8 cellular contexts compared by ENCODE assay signal in the genomic region with DNA sequence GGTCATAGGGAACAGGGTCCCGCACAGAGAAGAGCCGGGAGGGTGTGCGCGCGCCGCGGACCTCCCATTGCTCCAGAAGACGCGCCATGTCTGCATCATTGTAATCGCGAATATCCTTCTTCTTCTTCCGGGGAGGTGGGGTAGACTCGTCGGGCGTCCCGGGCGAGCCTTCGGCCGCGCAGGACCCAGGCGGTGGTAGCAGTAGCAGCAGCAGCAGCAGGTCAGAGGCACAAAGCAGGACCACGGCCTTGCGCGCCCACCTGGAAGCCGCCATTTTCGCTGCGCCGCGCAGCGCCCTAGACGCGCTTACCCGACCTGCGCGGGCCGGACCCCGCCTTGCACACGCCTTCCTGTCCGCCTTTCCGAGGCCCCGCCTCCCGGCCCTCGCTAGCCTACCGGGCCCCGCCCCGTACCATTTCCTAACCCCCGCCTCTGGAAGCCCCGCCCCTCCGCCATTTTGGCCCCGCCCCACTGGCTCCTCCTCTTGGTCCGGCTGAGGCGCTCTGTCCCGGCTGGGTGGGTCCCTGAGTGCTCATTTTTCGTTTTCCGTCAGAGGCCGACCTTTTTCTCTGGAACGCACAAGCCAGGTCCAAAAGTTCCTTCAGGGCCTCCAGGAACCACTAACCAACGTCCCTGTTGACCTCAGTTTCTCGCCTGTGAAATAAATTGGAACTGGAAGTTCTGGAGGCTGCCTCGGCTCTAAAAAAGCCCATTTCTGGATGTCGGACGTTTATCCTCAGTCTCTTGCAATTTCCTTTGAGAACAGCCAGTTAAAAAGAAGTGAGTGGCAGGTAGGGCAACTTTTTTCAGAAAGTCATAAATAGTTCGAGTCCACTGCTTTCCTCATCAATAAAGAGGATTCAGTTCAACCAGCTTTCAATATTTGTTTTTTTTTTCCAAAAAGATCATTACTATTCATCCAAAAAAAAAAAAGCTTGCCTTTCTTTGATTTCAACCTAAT. TPM values are rescaled to one million over a fixed set of nuclear protein-coding genes. Genes with fewer than 3 reads are reported as not detected.
DNase-seq lines count a peak whose midpoint lies in the region; ATAC-seq and TF ChIP-seq lines count a peak whose summit lies in the region.

A gene (minus strand): TSS at position 302 of the 961 bp plus-strand sequence. CDS start 28 bp downstream, at position 274.

- peak within 1 kb of the TSS; percentile 95 for H2AFZ ChIP-seq in OCI-LY1 (ENCODE audit: low read length)

- H3K9me3 ChIP-seq in OCI-LY1 (ENCODE audit: low read length): no peaks in the 10 kb centered on the region

- TF ChIP-seq CTCF in OCI-LY1 (IDR thresholded peaks at IDR 0.05; ENCODE audit: low read length) (no peak), mesothelial cell of epicardium (IDR thresholded peaks at IDR 0.05; ENCODE audit: unreplicated experiment) (no peak)

- no peaks in the 10 kb centered on the region for H3K27me3 ChIP-seq in OCI-LY1 (ENCODE audit: insufficient read depth, low read length)

- DNase-seq in DMS 273 (lab: John Stamatoyannopoulos, UW; ENCODE audit: unreplicated experiment) (peak; percentile 96), HuH-7 (ENCODE audit: low spot score) (peak; percentile 92), mesothelial cell of epicardium (ENCODE audit: low spot score in 2 of 2, unreplicated experiment in 2 of 2) (peak; percentile 97 to 99)
- DNase-seq in activated CD8-positive, alpha-beta memory T cell treated with anti-CD3 and anti-CD28 coated beads, Interleukin-2, amount 50 U/mL, for 4 hours: peak; percentile 98
- peak; percentile 91 to 93 for DNase-seq in stimulated activated CD8-positive, alpha-beta memory T cell treated with anti-CD3 and anti-CD28 coated beads, Interleukin-15, amount 100 ng/mL, for 4 hours (ENCODE audit: low read depth in 2 of 2)

- H3K4me1 Mint-ChIP-seq in mesothelial cell of epicardium: peaks cover 30% of the 10 kb centered on the region

- peak; percentile 88 for ATAC-seq in GM21526 (IDR thresholded peaks at IDR 0.05; ENCODE audit: low FRiP score, unreplicated experiment)

- peaks cover 42% of the 10 kb centered on the region for H3K79me2 ChIP-seq in OCI-LY1 (ENCODE audit: insufficient read depth, low read length)

- H3K27ac Mint-ChIP-seq in mesothelial cell of epicardium: peak within 1 kb of the TSS; percentile 98

- peak within 1 kb of the TSS; percentile 98 for H3K4me3 ChIP-seq in OCI-LY1 (ENCODE audit: low read depth, low read length, poor library complexity, severe bottlenecking)

- no peaks in the 10 kb centered on the region for H3K36me3 Mint-ChIP-seq in mesothelial cell of epicardium

- peak within 1 kb of the TSS; percentile 88 for H3K4me3 Mint-ChIP-seq in mesothelial cell of epicardium

- peaks cover 59% of the 10 kb centered on the region for H3K4me1 ChIP-seq in OCI-LY1 (ENCODE audit: insufficient read depth, low read length, severe bottlenecking)

- no peaks in the 10 kb centered on the region for H3K27me3 Mint-ChIP-seq in mesothelial cell of epicardium (ENCODE audit: low read depth)

- H3K9ac ChIP-seq in OCI-LY1 (ENCODE audit: low read length): peak within 1 kb of the TSS; percentile 97

- no peaks in the 10 kb centered on the region for H3K9me2 ChIP-seq in OCI-LY1 (ENCODE audit: low read depth, low read length)

- H4K20me1 ChIP-seq in OCI-LY1 (ENCODE audit: insufficient read depth, low read length): no peaks in the 10 kb centered on the region

- H3K9me3 Mint-ChIP-seq in mesothelial cell of epicardium: no peaks in the 10 kb centered on the region

- in situ Hi-C loops in endometrial microvascular endothelial cells (cut with HindIII; ENCODE audit: inconsistent ontology term, low pct_unique_long_range_greater_than_20kb, low sequenced_read_pairs): no loop called here

- no peaks in the 10 kb centered on the region for H3F3A ChIP-seq in OCI-LY1 (ENCODE audit: insufficient read depth, low read length)

- peaks cover 9% of the 10 kb centered on the region; the same call in 1 of the 2 replicates for H3K36me3 ChIP-seq in OCI-LY1 (ENCODE audit: insufficient read depth, low read length)

- H3K27ac ChIP-seq in OCI-LY1 (ENCODE audit: low read depth, low read length, poor library complexity, severe bottlenecking): peak within 1 kb of the TSS; percentile 38

- H3K4me2 ChIP-seq in OCI-LY1 (ENCODE audit: low read length): peak within 1 kb of the TSS; percentile 98

RNA-seq across cellular contexts. Expression of the gene that starts here (rescaled TPM):
- total RNA-seq in endometrial microvascular endothelial cells (ENCODE audit: inconsistent ontology term): 20.9 TPM
- 33.6 to 35.2 TPM (median 34.9 TPM) in 3 replicates for total RNA-seq in mesothelial cell of epicardium

Comparison
In these comparisons a context has a peak if more than half of its experiments do, and no peak if none do; other contexts are left out.
1. Peak in every context shown above with its lines: DNase-seq, ATAC-seq, H3K4me3 ChIP-seq and H3K27ac ChIP-seq.